In genomic region chr19:17469371-17470203, GRCh38 we compare ENCODE assay signal across 8 cellular contexts. TPM values are rescaled to one million over a fixed set of nuclear protein-coding genes. Genes with fewer than 3 reads are reported as not detected.
DNase-seq lines count a peak whose midpoint lies in the region; ATAC-seq and TF ChIP-seq lines count a peak whose summit lies in the region.

No MANE protein-coding gene starts in this region.

- H3K4me2 ChIP-seq in neural cell (ENCODE audit: low read length), result no peak overlapping the region

- no peaks in the 10 kb centered on the region for H3K36me3 ChIP-seq in neural cell (ENCODE audit: insufficient read depth, low read length)

- peak overlapping the region; percentile 75 for H2AFZ ChIP-seq in neural cell (ENCODE audit: low read depth, low read length)

- no peaks in the 10 kb centered on the region for H3K36me3 Mint-ChIP-seq in stimulated activated naive CD8-positive, alpha-beta T cell treated with anti-CD3 and anti-CD28 coated beads, Interleukin-15, Interleukin-2, amounts not matched to agents 100 ng/mL and 50 ng/mL, for 24 hours (ENCODE audit: low read depth)

- H3K27me3 Mint-ChIP-seq in stimulated activated naive CD8-positive, alpha-beta T cell treated with anti-CD3 and anti-CD28 coated beads, Interleukin-15, Interleukin-2, amounts not matched to agents 100 ng/mL and 50 ng/mL, for 24 hours, result no peaks in the 10 kb centered on the region

- H3K4me3 ChIP-seq in fibroblast of the aortic adventitia (ENCODE audit: low read depth, low read length), result peak overlapping the region; percentile 77
- H3K4me3 ChIP-seq in neural cell (ENCODE audit: low read length), result peak overlapping the region; percentile 80

- TF ChIP-seq RAD21 in Ishikawa (IDR thresholded peaks at IDR 0.05; ENCODE audit: low read depth) (no peak), neural cell (conservative IDR thresholded peaks at IDR 0.05) (no peak)

- H3K4me1 Mint-ChIP-seq in stimulated activated naive CD8-positive, alpha-beta T cell treated with anti-CD3 and anti-CD28 coated beads, Interleukin-15, Interleukin-2, amounts not matched to agents 100 ng/mL and 50 ng/mL, for 24 hours (ENCODE audit: low read depth), result peaks cover 35% of the 10 kb centered on the region

- peak overlapping the region; percentile 16 for H3K27ac ChIP-seq in neural cell (ENCODE audit: low read length)

- peak overlapping the region; percentile 82 for H3K9ac ChIP-seq in neural cell (ENCODE audit: low read length)

- H3K27ac Mint-ChIP-seq in stimulated activated naive CD8-positive, alpha-beta T cell treated with anti-CD3 and anti-CD28 coated beads, Interleukin-15, Interleukin-2, amounts not matched to agents 100 ng/mL and 50 ng/mL, for 24 hours, result peak overlapping the region; percentile 92

- DNase-seq in DMS153 treated with DMSO at 0.1 percent for 48 hours (lab: John Stamatoyannopoulos, UW; ENCODE audit: unreplicated experiment), result peak; percentile 76
- DNase-seq in RPMI8226, result peak; percentile 94
- peak; percentile 93 for DNase-seq in activated effector memory CD4-positive, alpha-beta T cell treated with Interleukin-2 at 50 U/mL for 16 hours
- DNase-seq in fibroblast of the aortic adventitia (ENCODE audit: low read depth), result peak; percentile 97

- peaks cover 5% of the 10 kb centered on the region for H3K79me2 ChIP-seq in neural cell (replicated peaks; ENCODE audit: insufficient read depth, low read length)

- TF ChIP-seq CTCF in fibroblast of the aortic adventitia (IDR thresholded peaks at IDR 0.05; ENCODE audit: insufficient read depth, low read length) (no peak), neural cell (IDR thresholded peaks at IDR 0.05; ENCODE audit: poor library complexity, severe bottlenecking) (no peak)

- TF ChIP-seq EP300 in Ishikawa (IDR thresholded peaks at IDR 0.05; ENCODE audit: borderline replicate concordance) (no peak), neural cell (conservative IDR thresholded peaks at IDR 0.05; ENCODE audit: poor library complexity, severe bottlenecking) (no peak)

- H3K9me3 Mint-ChIP-seq in stimulated activated naive CD8-positive, alpha-beta T cell treated with anti-CD3 and anti-CD28 coated beads, Interleukin-15, Interleukin-2, amounts not matched to agents 100 ng/mL and 50 ng/mL, for 24 hours, result no peaks in the 10 kb centered on the region

- H3K9me2 ChIP-seq in neural cell (ENCODE audit: insufficient read depth, low read length), result no peaks in the 10 kb centered on the region

- H3K9me3 ChIP-seq in neural cell (ENCODE audit: low read length), result no peaks in the 10 kb centered on the region

- H4K20me1 ChIP-seq in neural cell (ENCODE audit: insufficient read depth), result no peaks in the 10 kb centered on the region

- ATAC-seq in GM21576 (IDR thresholded peaks at IDR 0.05; ENCODE audit: unreplicated experiment), result peak; percentile 50

- no peaks in the 10 kb centered on the region for H3F3A ChIP-seq in neural cell (ENCODE audit: insufficient read depth, low read length, poor library complexity, severe bottlenecking)

- H3K27me3 ChIP-seq in neural cell (ENCODE audit: insufficient read depth, low read depth, low read length), result no peaks in the 10 kb centered on the region

- H3K4me3 Mint-ChIP-seq in stimulated activated naive CD8-positive, alpha-beta T cell treated with anti-CD3 and anti-CD28 coated beads, Interleukin-15, Interleukin-2, amounts not matched to agents 100 ng/mL and 50 ng/mL, for 24 hours, result peak overlapping the region; percentile 92

TF ChIP-seq in Ishikawa, 13 proteins besides CTCF, POLR2A, EP300 and RAD21 (continues in another document):
- TF ChIP-seq TAF1 (IDR thresholded peaks at IDR 0.05; ENCODE audit: low read depth), result no peak
- TF ChIP-seq NFIC (IDR thresholded peaks at IDR 0.05), result no peak
- no peak for TF ChIP-seq TEAD4 (IDR thresholded peaks at IDR 0.05)
- TF ChIP-seq REST (IDR thresholded peaks at IDR 0.05; ENCODE audit: low read depth), result no peak
- no peak for TF ChIP-seq CEBPB (IDR thresholded peaks at IDR 0.05)
- TF ChIP-seq MAX (IDR thresholded peaks at IDR 0.05), result peak; percentile 82
- TF ChIP-seq ZBTB7A (IDR thresholded peaks at IDR 0.05; ENCODE audit: low read depth), result no peak

TF ChIP-seq in neural cell, 6 proteins besides CTCF, POLR2A, EP300 and RAD21:
- TF ChIP-seq EZH2 (IDR thresholded peaks at IDR 0.05; ENCODE audit: borderline replicate concordance, insufficient read depth, low read length, poor library complexity, severe bottlenecking) (no peak), POLR2AphosphoS5 (IDR thresholded peaks at IDR 0.05) (no peak), MXI1 (conservative IDR thresholded peaks at IDR 0.05; ENCODE audit: poor library complexity, severe bottlenecking) (peak; percentile 21)

RNA-seq across cellular contexts. Expression of gene SLC27A1, which starts 0.7 kb away (rescaled TPM):
- total RNA-seq in fibroblast of the aortic adventitia (ENCODE audit: low replicate concordance), result 11.4 and 42.0 TPM in 2 replicates
- 22.0 and 27.0 TPM in 2 replicates for polyA plus RNA-seq in neural cell
- 12.0 and 12.4 TPM in 2 replicates for polyA minus RNA-seq in neural cell

RNA-seq across cellular contexts. Expression of gene NXNL1, which starts 8.9 kb away (rescaled TPM):
- not detected in 2 replicates for total RNA-seq in fibroblast of the aortic adventitia (ENCODE audit: low replicate concordance)
- not detected in 2 replicates for polyA plus RNA-seq in neural cell
- polyA minus RNA-seq in neural cell, result not detected in 2 replicates

RNA-seq across cellular contexts. Expression of gene TMEM221, which starts 21.1 kb away (rescaled TPM):
- total RNA-seq in fibroblast of the aortic adventitia (ENCODE audit: low replicate concordance), result not detected in 2 replicates
- polyA plus RNA-seq in neural cell, result not detected in 2 replicates
- polyA minus RNA-seq in neural cell, result not detected in 2 replicates

RNA-seq across cellular contexts. Expression of gene PGLS, which starts 41.9 kb away (rescaled TPM):
- total RNA-seq in fibroblast of the aortic adventitia (ENCODE audit: low replicate concordance), result 91.6 and 148 TPM in 2 replicates
- polyA plus RNA-seq in neural cell, result 78.2 and 92.7 TPM in 2 replicates
- 44.1 and 51.7 TPM in 2 replicates for polyA minus RNA-seq in neural cell

RNA-seq across cellular contexts. Expression of gene MVB12A, which starts 49.7 kb away (rescaled TPM):
- 44.7 and 47.5 TPM in 2 replicates for total RNA-seq in fibroblast of the aortic adventitia (ENCODE audit: low replicate concordance)
- polyA plus RNA-seq in neural cell, result 43.8 and 48.6 TPM in 2 replicates
- polyA minus RNA-seq in neural cell, result 19.7 and 27.0 TPM in 2 replicates

Comparison
In these comparisons a context has a peak if more than half of its experiments do, and no peak if none do; other contexts are left out.
1. Peak in every context shown above with its lines: DNase-seq, ATAC-seq, H3K4me3 ChIP-seq and H3K27ac ChIP-seq.